ENCODE assay signal across 1 cellular context in the genomic region with DNA sequence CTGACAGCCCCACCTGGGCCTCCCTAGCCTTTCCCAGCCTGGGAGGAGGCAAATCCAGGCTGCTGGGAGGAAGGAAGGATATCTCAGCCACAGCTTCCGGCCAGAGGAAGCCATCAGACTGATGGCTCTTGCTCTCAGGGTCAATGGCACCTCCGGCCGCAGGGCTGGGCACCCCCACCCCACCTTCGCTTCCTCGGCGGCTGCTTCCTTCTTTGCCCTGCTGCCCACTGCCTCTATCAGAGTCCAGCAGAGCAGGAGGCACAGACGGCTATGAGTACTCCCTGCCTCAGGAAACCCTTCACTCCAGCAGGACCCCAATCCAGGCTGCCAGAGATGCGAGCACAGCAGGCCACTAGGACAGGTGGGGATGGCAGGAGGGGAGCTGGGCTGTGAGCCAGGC.
TF ChIP-seq lines count a peak whose summit lies in the region.

No MANE protein-coding gene starts in this region.

TF ChIP-seq in GM12878, 131 proteins besides CTCF, POLR2A, EP300 and RAD21:
- TF ChIP-seq SP1 (IDR thresholded peaks at IDR 0.05; ENCODE audit: low read depth, low read length) (no peak), EZH2 (IDR thresholded peaks at IDR 0.05; ENCODE audit: borderline replicate concordance, control insufficient read depth, low read depth, low read length) (no peak), FOS (IDR thresholded peaks at IDR 0.05; ENCODE audit: borderline replicate concordance, extremely low read depth, insufficient read length) (no peak), MEF2A (IDR thresholded peaks at IDR 0.05; ENCODE audit: insufficient read depth, low read depth, low read length) (no peak), KDM1A (IDR thresholded peaks at IDR 0.05; ENCODE audit: borderline replicate concordance) (no peak), IKZF1 (conservative IDR thresholded peaks at IDR 0.05) (no peak), RCOR1 (conservative IDR thresholded peaks at IDR 0.05; ENCODE audit: low read depth, low read length) (no peak), CBX5 (IDR thresholded peaks at IDR 0.05; ENCODE audit: low read depth) (no peak), ZBED1 (IDR thresholded peaks at IDR 0.05; ENCODE audit: borderline replicate concordance) (no peak), EED (IDR thresholded peaks at IDR 0.05; ENCODE audit: low read depth) (no peak)
- TF ChIP-seq, protein P1, sequence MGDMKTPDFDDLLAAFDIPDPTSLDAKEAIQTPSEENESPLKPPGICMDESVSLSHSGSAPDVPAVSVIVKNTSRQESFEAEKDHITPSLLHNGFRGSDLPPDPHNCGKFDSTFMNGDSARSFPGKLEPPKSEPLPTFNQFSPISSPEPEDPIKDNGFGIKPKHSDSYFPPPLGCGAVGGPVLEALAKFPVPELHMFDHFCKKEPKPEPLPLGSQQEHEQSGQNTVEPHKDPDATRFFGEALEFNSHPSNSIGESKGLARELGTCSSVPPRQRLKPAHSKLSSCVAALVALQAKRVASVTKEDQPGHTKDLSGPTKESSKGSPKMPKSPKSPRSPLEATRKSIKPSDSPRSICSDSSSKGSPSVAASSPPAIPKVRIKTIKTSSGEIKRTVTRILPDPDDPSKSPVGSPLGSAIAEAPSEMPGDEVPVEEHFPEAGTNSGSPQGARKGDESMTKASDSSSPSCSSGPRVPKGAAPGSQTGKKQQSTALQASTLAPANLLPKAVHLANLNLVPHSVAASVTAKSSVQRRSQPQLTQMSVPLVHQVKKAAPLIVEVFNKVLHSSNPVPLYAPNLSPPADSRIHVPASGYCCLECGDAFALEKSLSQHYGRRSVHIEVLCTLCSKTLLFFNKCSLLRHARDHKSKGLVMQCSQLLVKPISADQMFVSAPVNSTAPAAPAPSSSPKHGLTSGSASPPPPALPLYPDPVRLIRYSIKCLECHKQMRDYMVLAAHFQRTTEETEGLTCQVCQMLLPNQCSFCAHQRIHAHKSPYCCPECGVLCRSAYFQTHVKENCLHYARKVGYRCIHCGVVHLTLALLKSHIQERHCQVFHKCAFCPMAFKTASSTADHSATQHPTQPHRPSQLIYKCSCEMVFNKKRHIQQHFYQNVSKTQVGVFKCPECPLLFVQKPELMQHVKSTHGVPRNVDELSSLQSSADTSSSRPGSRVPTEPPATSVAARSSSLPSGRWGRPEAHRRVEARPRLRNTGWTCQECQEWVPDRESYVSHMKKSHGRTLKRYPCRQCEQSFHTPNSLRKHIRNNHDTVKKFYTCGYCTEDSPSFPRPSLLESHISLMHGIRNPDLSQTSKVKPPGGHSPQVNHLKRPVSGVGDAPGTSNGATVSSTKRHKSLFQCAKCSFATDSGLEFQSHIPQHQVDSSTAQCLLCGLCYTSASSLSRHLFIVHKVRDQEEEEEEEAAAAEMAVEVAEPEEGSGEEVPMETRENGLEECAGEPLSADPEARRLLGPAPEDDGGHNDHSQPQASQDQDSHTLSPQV (IDR thresholded peaks at IDR 0.05), result no peak
- TF ChIP-seq, protein P2, sequence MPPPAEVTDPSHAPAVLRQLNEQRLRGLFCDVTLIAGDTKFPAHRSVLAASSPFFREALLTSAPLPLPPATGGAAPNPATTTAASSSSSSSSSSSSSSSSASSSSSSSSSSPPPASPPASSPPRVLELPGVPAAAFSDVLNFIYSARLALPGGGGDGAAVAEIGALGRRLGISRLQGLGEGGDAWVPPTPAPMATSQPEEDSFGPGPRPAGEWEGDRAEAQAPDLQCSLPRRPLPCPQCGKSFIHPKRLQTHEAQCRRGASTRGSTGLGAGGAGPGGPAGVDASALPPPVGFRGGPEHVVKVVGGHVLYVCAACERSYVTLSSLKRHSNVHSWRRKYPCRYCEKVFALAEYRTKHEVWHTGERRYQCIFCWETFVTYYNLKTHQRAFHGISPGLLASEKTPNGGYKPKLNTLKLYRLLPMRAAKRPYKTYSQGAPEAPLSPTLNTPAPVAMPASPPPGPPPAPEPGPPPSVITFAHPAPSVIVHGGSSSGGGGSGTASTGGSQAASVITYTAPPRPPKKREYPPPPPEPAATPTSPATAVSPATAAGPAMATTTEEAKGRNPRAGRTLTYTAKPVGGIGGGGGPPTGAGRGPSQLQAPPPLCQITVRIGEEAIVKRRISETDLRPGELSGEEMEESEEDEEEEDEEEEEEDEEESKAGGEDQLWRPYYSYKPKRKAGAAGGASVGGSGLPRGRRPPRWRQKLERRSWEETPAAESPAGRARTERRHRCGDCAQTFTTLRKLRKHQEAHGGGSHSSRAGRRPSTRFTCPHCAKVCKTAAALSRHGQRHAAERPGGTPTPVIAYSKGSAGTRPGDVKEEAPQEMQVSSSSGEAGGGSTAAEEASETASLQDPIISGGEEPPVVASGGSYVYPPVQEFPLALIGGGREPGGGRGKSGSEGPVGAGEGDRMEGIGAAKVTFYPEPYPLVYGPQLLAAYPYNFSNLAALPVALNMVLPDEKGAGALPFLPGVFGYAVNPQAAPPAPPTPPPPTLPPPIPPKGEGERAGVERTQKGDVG (CRISPR knock-in tag; IDR thresholded peaks at IDR 0.05), result no peak
